1 cellular context compared by ENCODE assay signal in the genomic region with DNA sequence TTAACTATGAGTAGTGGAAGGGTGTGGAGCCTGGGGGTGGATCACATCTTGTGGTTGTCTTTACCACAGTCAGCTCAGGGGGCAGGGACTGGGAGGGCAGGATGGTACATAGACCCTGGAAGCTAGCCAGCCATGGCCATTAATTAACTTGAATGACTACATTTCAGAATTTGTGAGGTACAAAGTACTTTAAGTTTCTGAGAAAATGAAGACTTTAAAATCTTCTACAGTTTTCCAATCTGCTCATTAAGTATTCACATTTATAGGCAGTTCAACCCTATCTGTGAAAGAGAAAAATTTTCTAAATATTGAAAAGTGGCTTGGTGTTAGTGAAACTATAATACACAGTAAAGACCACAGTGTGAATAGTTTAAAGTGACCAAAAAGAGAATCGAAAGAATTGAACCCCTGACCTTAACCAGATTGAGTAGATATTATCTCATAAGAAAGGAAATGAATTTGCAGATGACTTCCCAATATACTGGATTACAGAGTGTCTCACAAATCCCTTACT.
TF ChIP-seq lines count a peak whose summit lies in the region.

No MANE protein-coding gene starts in this region.

TF ChIP-seq in GM12878, 131 proteins besides CTCF, POLR2A, EP300 and RAD21 (continued from another document and continues in another):
- TF ChIP-seq ZBTB33 (IDR thresholded peaks at IDR 0.05) = no peak
- 0 out of 2 replicates have a peak, but pooled peaks have one; percentile 46 for TF ChIP-seq STAT3 (IDR thresholded peaks at IDR 0.05; ENCODE audit: low read depth, low read length)
- TF ChIP-seq CREB1 (IDR thresholded peaks at IDR 0.05; ENCODE audit: low read depth) = no peak
- no peak for TF ChIP-seq ETV6 (conservative IDR thresholded peaks at IDR 0.05 in 1 of 2, IDR thresholded peaks at IDR 0.05 in 1 of 2; ENCODE audit: borderline replicate concordance in 1 of 2, low read depth in 1 of 2)
- TF ChIP-seq NBN (IDR thresholded peaks at IDR 0.05) = peak; percentile 42; the same call in 1 of the 2 replicates
- TF ChIP-seq MYB (IDR thresholded peaks at IDR 0.05; ENCODE audit: borderline replicate concordance, low read depth, low read length) = no peak
- no peak for TF ChIP-seq NKRF (conservative IDR thresholded peaks at IDR 0.05)
- TF ChIP-seq CHD1 (IDR thresholded peaks at IDR 0.05; ENCODE audit: low read depth, low read length) = no peak
- TF ChIP-seq NR2F1 (conservative IDR thresholded peaks at IDR 0.05) = peak; percentile 97
- TF ChIP-seq MXI1 (IDR thresholded peaks at IDR 0.05; ENCODE audit: low read depth, low read length) = no peak
- TF ChIP-seq NRF1 (conservative IDR thresholded peaks at IDR 0.05; ENCODE audit: low read depth, low read length) = no peak
- peak; percentile 69 for TF ChIP-seq ATF2 (IDR thresholded peaks at IDR 0.05; ENCODE audit: low read length)
- TF ChIP-seq NFYA (IDR thresholded peaks at IDR 0.05; ENCODE audit: borderline replicate concordance, low read depth, low read length) = no peak
- TF ChIP-seq KAT2A (conservative IDR thresholded peaks at IDR 0.05; ENCODE audit: control insufficient read depth, low read depth, low read length) = no peak
- TF ChIP-seq ZNF217 (IDR thresholded peaks at IDR 0.05) = peak; percentile 71; the same call in 1 of the 2 replicates
- TF ChIP-seq TCF3 (IDR thresholded peaks at IDR 0.05; ENCODE audit: borderline replicate concordance, insufficient read depth, low read depth, low read length) = no peak
- TF ChIP-seq, protein P1, sequence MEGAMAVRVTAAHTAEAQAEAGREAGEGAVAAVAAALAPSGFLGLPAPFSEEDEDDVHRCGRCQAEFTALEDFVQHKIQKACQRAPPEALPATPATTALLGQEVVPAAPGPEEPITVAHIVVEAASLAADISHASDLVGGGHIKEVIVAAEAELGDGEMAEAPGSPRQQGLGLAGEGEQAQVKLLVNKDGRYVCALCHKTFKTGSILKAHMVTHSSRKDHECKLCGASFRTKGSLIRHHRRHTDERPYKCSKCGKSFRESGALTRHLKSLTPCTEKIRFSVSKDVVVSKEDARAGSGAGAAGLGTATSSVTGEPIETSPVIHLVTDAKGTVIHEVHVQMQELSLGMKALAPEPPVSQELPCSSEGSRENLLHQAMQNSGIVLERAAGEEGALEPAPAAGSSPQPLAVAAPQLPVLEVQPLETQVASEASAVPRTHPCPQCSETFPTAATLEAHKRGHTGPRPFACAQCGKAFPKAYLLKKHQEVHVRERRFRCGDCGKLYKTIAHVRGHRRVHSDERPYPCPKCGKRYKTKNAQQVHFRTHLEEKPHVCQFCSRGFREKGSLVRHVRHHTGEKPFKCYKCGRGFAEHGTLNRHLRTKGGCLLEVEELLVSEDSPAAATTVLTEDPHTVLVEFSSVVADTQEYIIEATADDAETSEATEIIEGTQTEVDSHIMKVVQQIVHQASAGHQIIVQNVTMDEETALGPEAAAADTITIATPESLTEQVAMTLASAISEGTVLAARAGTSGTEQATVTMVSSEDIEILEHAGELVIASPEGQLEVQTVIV (IDR thresholded peaks at IDR 0.05; ENCODE audit: borderline replicate concordance, partially characterized antibody) = no peak
- TF ChIP-seq BRCA1 (IDR thresholded peaks at IDR 0.05; ENCODE audit: low read depth, low read length) = no peak
- TF ChIP-seq MTA3 (IDR thresholded peaks at IDR 0.05; ENCODE audit: borderline replicate concordance, low read length) = no peak
- TF ChIP-seq DPF2 (IDR thresholded peaks at IDR 0.05) = peak; percentile 77
- TF ChIP-seq ZNF384 (IDR thresholded peaks at IDR 0.05; ENCODE audit: borderline replicate concordance, low read depth, low read length) = no peak
- peak; percentile 65; the same call in 1 of the 2 replicates for TF ChIP-seq RELB (IDR thresholded peaks at IDR 0.05; ENCODE audit: low read depth)
- no peak for TF ChIP-seq YBX1 (IDR thresholded peaks at IDR 0.05)
- TF ChIP-seq SP1 (IDR thresholded peaks at IDR 0.05; ENCODE audit: low read depth, low read length) = no peak
- TF ChIP-seq BACH1 (IDR thresholded peaks at IDR 0.05; ENCODE audit: borderline replicate concordance) = no peak
- no peak for TF ChIP-seq RELA (IDR thresholded peaks at IDR 0.05; ENCODE audit: borderline replicate concordance, partially characterized antibody)
- no peak for TF ChIP-seq MYC (IDR thresholded peaks at IDR 0.05; ENCODE audit: insufficient read depth, insufficient read length, insufficient replicate concordance, low read length, severe bottlenecking)
- TF ChIP-seq EED (IDR thresholded peaks at IDR 0.05; ENCODE audit: low read depth) = no peak
- TF ChIP-seq, protein P2, sequence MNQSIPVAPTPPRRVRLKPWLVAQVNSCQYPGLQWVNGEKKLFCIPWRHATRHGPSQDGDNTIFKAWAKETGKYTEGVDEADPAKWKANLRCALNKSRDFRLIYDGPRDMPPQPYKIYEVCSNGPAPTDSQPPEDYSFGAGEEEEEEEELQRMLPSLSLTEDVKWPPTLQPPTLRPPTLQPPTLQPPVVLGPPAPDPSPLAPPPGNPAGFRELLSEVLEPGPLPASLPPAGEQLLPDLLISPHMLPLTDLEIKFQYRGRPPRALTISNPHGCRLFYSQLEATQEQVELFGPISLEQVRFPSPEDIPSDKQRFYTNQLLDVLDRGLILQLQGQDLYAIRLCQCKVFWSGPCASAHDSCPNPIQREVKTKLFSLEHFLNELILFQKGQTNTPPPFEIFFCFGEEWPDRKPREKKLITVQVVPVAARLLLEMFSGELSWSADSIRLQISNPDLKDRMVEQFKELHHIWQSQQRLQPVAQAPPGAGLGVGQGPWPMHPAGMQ (IDR thresholded peaks at IDR 0.05; ENCODE audit: borderline replicate concordance) = no peak
- no peak for TF ChIP-seq EGR1 (IDR thresholded peaks at IDR 0.05; ENCODE audit: borderline replicate concordance in 1 of 2, low read depth in 2 of 2, low read length in 2 of 2)
- TF ChIP-seq CBFB (IDR thresholded peaks at IDR 0.05; ENCODE audit: low read depth) = 0 out of 2 replicates have a peak, but pooled peaks have one; percentile 40
- no peak for TF ChIP-seq HCFC1 (IDR thresholded peaks at IDR 0.05; ENCODE audit: low read length)
- TF ChIP-seq, protein P3, sequence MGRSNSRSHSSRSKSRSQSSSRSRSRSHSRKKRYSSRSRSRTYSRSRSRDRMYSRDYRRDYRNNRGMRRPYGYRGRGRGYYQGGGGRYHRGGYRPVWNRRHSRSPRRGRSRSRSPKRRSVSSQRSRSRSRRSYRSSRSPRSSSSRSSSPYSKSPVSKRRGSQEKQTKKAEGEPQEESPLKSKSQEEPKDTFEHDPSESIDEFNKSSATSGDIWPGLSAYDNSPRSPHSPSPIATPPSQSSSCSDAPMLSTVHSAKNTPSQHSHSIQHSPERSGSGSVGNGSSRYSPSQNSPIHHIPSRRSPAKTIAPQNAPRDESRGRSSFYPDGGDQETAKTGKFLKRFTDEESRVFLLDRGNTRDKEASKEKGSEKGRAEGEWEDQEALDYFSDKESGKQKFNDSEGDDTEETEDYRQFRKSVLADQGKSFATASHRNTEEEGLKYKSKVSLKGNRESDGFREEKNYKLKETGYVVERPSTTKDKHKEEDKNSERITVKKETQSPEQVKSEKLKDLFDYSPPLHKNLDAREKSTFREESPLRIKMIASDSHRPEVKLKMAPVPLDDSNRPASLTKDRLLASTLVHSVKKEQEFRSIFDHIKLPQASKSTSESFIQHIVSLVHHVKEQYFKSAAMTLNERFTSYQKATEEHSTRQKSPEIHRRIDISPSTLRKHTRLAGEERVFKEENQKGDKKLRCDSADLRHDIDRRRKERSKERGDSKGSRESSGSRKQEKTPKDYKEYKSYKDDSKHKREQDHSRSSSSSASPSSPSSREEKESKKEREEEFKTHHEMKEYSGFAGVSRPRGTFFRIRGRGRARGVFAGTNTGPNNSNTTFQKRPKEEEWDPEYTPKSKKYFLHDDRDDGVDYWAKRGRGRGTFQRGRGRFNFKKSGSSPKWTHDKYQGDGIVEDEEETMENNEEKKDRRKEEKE (IDR thresholded peaks at IDR 0.05) = no peak
- TF ChIP-seq, protein P4, sequence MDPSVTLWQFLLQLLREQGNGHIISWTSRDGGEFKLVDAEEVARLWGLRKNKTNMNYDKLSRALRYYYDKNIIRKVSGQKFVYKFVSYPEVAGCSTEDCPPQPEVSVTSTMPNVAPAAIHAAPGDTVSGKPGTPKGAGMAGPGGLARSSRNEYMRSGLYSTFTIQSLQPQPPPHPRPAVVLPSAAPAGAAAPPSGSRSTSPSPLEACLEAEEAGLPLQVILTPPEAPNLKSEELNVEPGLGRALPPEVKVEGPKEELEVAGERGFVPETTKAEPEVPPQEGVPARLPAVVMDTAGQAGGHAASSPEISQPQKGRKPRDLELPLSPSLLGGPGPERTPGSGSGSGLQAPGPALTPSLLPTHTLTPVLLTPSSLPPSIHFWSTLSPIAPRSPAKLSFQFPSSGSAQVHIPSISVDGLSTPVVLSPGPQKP (IDR thresholded peaks at IDR 0.05; ENCODE audit: low read depth, low read length) = no peak
- no peak for TF ChIP-seq SIN3A (IDR thresholded peaks at IDR 0.05; ENCODE audit: low read depth, low read length)
- TF ChIP-seq PRDM15 (CRISPR knock-in tag; IDR thresholded peaks at IDR 0.05) = no peak
- no peak for TF ChIP-seq CBX3 (IDR thresholded peaks at IDR 0.05; ENCODE audit: borderline replicate concordance, low read depth)
